Comparison of ENCODE assay signal across 30 cellular contexts in genomic region chr3:194219826-194220407, GRCh38.
"Had no signal": no experiment of that assay in that cellular context is flagged by ENCODE, and none has a peak within 500 bp of the region (broad histone marks: within the 10 kb centered on the region; RNA-seq: fewer than 3 reads in every experiment).

No MANE protein-coding gene starts in this region.

- H3K4me3 ChIP-seq: ascending aorta, body of pancreas, SJSA1 had no signal

- H3K27ac Mint-ChIP-seq: activated CD8-positive, alpha-beta T cell treated with anti-CD3 and anti-CD28 coated beads, Interleukin-2, amount 10 ng/mL, durations not matched to agents 7 days and 5 days; activated naive CD8-positive, alpha-beta T cell treated with anti-CD3 and anti-CD28 coated beads, Interleukin-2, amount 50 U/mL, for 24 hours; T-helper 1 cell treated with Interleukin-12 subunit alpha and Interleukin-12 subunit beta and Interleukin-4 antibody, amounts not matched to agents 30 μg/mL and 1 μg/mL, for 36 hours had no signal

- H3K4me3 Mint-ChIP-seq: activated CD8-positive, alpha-beta T cell treated with anti-CD3 and anti-CD28 coated beads, Interleukin-2, amount 10 ng/mL, durations not matched to agents 7 days and 5 days; activated naive CD8-positive, alpha-beta T cell treated with anti-CD3 and anti-CD28 coated beads, Interleukin-2, amount 50 U/mL, for 24 hours; T-helper 1 cell treated with Interleukin-12 subunit alpha and Interleukin-12 subunit beta and Interleukin-4 antibody, amounts not matched to agents 30 μg/mL and 1 μg/mL, for 36 hours; WTC11 had no signal

- H3K27ac ChIP-seq: ascending aorta, body of pancreas, SJSA1 had no signal

- ATAC-seq: activated CD8-positive, alpha-beta T cell treated with anti-CD3 and anti-CD28 coated beads, Interleukin-2, amount 10 ng/mL, durations not matched to agents 7 days and 5 days; activated naive CD4-positive, alpha-beta T cell treated with anti-CD3 and anti-CD28 coated beads, Interleukin-2, amount 50 U/mL, for 72 hours; activated naive CD8-positive, alpha-beta T cell treated with anti-CD3 and anti-CD28 coated beads, Interleukin-2, amount 50 U/mL, for 24 hours; body of pancreas; PC-3; SK-N-SH treated with all-trans-retinoic acid at 6 μM for 48 hours; WTC11 had no signal

- H3K4me1 ChIP-seq: ascending aorta had no signal

- H3K36me3 Mint-ChIP-seq: activated naive CD4-positive, alpha-beta T cell treated with anti-CD3 and anti-CD28 coated beads, Interleukin-2, amount 50 U/mL, for 72 hours; IgD-negative memory B cell; WTC11 had no signal

- H3K36me3 ChIP-seq: ascending aorta, SJSA1 had no signal

- H3K27me3 ChIP-seq: ascending aorta, body of pancreas, SJSA1 had no signal

- H3K9me3 Mint-ChIP-seq: activated naive CD4-positive, alpha-beta T cell treated with anti-CD3 and anti-CD28 coated beads, Interleukin-2, amount 50 U/mL, for 72 hours; activated naive CD8-positive, alpha-beta T cell treated with anti-CD3 and anti-CD28 coated beads, Interleukin-2, amount 50 U/mL, for 24 hours; IgD-negative memory B cell; T-helper 1 cell treated with Interleukin-12 subunit alpha and Interleukin-12 subunit beta and Interleukin-4 antibody, amounts not matched to agents 30 μg/mL and 1 μg/mL, for 36 hours; WTC11 had no signal

- DNase-seq: activated CD4-positive, alpha-beta T cell treated with anti-CD3 and anti-CD28 coated beads for 48 hours; activated CD4-positive, alpha-beta T cell treated with anti-CD3 and anti-CD28 coated beads, Interleukin-2, amount 50 U/mL, for 4 hours; activated CD4-positive, CD25-positive, alpha-beta regulatory T cell treated with anti-CD3 and anti-CD28 coated beads, Interleukin-2, amount 50 U/mL, for 72 hours; activated CD8-positive, alpha-beta memory T cell treated with anti-CD3 and anti-CD28 coated beads, Interleukin-2, amount 50 U/mL, for 48 hours; activated CD8-positive, alpha-beta T cell treated with anti-CD3 and anti-CD28 coated beads, Interleukin-2, amount 10 ng/mL, durations not matched to agents 7 days and 5 days; activated naive CD8-positive, alpha-beta T cell treated with anti-CD3 and anti-CD28 coated beads, Interleukin-2, amount 50 U/mL, for 24 hours; activated T-cell treated with anti-CD3 and anti-CD28 coated beads, Interleukin-2, amount 50 U/mL, for 1 hour; amniotic stem cell; body of pancreas; central memory CD4-positive, alpha-beta T cell; KG1; MV-4-11; NCI-H1105; NCI-H1436 treated with DMSO at 0.1 percent for 48 hours; NCI-H187; NCI-H2081; NCI-H2171 treated with DMSO at 0.1 percent for 48 hours; NCI-H226; NCI-H69; NK-92 treated with Interleukin-12 subunit alpha and Interleukin-12 subunit beta, amount 100 ng/mL, for 24 hours; PC-3; SHP77; T-helper 9 cell had no signal

- H3K9me3 ChIP-seq: ascending aorta, body of pancreas, SJSA1 had no signal
